ENCODE assay signal across 8 cellular contexts in the genomic region with DNA sequence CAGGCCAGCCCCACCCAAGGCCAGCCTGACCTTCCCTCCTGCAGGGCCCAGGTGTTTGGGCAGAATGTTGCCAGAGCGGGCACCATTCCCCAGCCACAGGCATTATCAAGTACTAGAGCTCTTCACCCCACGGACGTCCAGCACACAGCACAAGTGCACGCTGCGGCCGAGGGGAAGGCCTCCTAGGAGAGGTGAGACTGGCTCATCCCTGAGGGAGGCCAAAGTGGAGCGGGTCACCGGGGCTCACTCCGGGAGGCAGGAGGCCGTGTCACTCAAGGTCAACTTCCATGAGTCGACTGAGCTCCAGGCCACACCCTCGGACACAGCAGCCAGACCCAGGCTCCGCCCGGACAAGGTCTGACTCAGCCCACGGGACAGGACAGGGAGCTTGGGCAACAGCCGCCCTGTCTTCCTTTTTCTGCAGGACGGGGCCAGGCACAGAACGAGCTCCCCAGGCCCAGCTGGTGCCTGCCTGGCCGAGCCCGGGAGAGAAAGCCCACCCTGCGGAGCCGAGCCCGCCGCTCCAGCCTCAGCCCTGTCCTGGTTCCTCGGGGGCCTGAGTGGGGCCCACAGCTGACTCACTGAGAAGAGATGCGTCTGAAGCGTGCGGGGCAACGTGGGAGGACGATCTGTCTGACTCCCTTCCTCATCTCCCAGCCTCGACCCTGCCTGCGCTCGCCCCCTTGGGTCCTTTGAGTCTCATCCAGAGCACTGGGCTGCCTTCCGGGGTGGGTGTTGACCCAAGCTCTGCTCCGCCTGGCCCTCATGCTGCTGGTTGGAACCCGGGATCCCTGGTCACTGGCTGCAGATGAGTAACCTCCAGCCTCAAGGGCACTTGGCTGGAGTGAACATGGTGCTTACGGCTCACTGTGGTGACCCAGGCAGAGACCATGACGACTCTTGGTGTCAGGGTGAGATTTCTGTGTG.
A peak's percentile ranks its signal among the peaks of the same experiment; 100 is the strongest.
DNase-seq lines count a peak whose midpoint lies in the region; ATAC-seq and TF ChIP-seq lines count a peak whose summit lies in the region.

No MANE protein-coding gene starts in this region.

- DNase-seq in HL-60 (ENCODE audit: low read depth in 1 of 2, low spot score in 1 of 2) (peak; percentile 71 to 77), amniotic epithelial cell (ENCODE audit: low read depth) (peak; percentile 93), iPS-NIHi11 (ENCODE audit: low spot score) (peak; percentile 69), stromal cell of bone marrow (ENCODE audit: low read depth) (peak; percentile 86), NCI-H2107 treated with DMSO at 0.1 percent for 48 hours (lab: John Stamatoyannopoulos, UW; ENCODE audit: unreplicated experiment) (no peak), GDM1 (lab: John Stamatoyannopoulos, UW) (no peak)

- ATAC-seq in HG02642 (IDR thresholded peaks at IDR 0.05; ENCODE audit: poor library complexity, unreplicated experiment) (no peak), GM19035 (IDR thresholded peaks at IDR 0.05; ENCODE audit: unreplicated experiment) (no peak)

- TF ChIP-seq CTCF in HL-60 (IDR thresholded peaks at IDR 0.05; ENCODE audit: insufficient read depth, low read length) = no peak

- no peak overlapping the region for H3K27ac ChIP-seq in HL-60 (replicated peaks)

- H3K27me3 ChIP-seq in HL-60 (ENCODE audit: insufficient read depth, poor library complexity, severe bottlenecking) = peaks cover 3% of the 10 kb centered on the region

- no peak overlapping the region for H3K4me3 ChIP-seq in HL-60 (replicated peaks; ENCODE audit: insufficient read depth, low read length)

Comparison
In these comparisons a context has a peak if more than half of its experiments do, and no peak if none do; other contexts are left out.
1. DNase-seq: peak in HL-60 (2 of 2), amniotic epithelial cell (single experiment), iPS-NIHi11 (single experiment) and stromal cell of bone marrow (single experiment); none in NCI-H2107 treated with DMSO at 0.1 percent for 48 hours (single experiment) and GDM1 (single experiment).